In the genomic region with DNA sequence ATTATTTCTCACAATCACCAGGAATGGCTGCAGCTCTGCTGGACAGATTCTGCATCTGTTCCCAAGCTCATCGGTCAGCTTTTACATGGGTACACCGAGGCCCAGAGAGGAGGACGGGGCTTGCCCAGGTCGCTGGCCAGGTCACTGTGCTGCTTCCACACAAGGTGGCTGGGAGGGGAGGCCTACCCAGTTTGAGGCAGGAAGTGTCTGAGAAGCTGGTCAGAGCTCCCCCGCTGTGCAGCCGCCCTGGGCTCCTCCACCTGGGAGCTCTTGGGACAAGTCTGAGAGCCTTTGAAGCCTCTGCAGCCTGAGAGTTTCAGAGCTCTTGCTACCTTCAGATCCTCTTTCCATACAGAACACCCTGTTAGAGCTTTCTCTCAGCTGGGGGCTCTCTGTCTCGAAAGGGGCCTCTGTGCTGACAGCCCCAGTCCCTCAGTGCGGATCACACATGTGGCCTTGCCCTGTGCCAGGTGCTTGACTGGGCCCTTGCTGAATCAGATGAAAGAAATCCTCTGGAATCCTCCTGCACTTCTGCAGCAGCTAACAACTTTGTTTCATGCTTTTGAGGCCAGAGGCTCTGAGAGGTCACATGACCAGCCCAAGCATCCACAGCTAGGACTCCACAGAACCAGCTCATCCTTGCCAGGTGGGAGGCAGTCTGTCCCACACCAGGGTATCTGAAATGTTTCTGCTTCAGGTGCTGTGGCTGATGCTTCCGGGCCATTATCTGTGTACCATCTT, we compare ENCODE assay signal across 11 cellular contexts.
DNase-seq lines count a peak whose midpoint lies in the region; ATAC-seq and TF ChIP-seq lines count a peak whose summit lies in the region.
"Had no signal": no experiment of that assay in that cellular context is flagged by ENCODE, and none has a peak within 500 bp of the region (broad histone marks: within the 10 kb centered on the region; RNA-seq: fewer than 3 reads in every experiment).

No MANE protein-coding gene starts in this region.

- DNase-seq in activated T-helper 2 cell treated with anti-CD3 and anti-CD28 coated beads, Interferon-gamma antibody, Interleukin-2, Interleukin-4, amounts not matched to agents 10 μg/mL and 5 μg/mL and 100 μg/mL, durations not matched to agents 14 hours and 24 hours and 36 hours (ENCODE audit: low spot score) = peak; percentile 49
- DNase-seq in erythroblast (lab: John Stamatoyannopoulos, UW) = no peak
- DNase-seq in glutamatergic neuron = no peak
- DNase-seq in NCI-H1092 treated with DMSO at 0.1 percent for 48 hours (lab: John Stamatoyannopoulos, UW) = no peak

- peak overlapping the region; percentile 11 to 83 (median 70); a peak in 20 of 22 replicates for H3K4me2 ChIP-seq in BLaER1 treated with 17β-estradiol and CSF1 and Interleukin-3, amounts not matched to agents 10 nM and 100 nM

- no peak overlapping the region for H3K4me3 Mint-ChIP-seq in IgD-negative memory B cell
- peak overlapping the region; percentile 5 for H3K4me3 Mint-ChIP-seq in activated T-helper 2 cell treated with anti-CD3 and anti-CD28 coated beads, Interferon-gamma antibody, Interleukin-2, Interleukin-4, amounts not matched to agents 10 μg/mL and 5 μg/mL and 100 μg/mL, durations not matched to agents 14 hours and 24 hours and 36 hours (ENCODE audit: low read depth)
- H3K4me3 Mint-ChIP-seq in glutamatergic neuron (ENCODE audit: unreplicated experiment) = no peak overlapping the region

- intact Hi-C loops in activated T-helper 2 cell treated with anti-CD3 and anti-CD28 coated beads, Interferon-gamma antibody, Interleukin-2, Interleukin-4, amounts not matched to agents 10 μg/mL and 5 μg/mL and 100 μg/mL, durations not matched to agents 14 hours and 24 hours and 36 hours (cut with micrococcal nuclease) = no loop called here

- no peaks in the 10 kb centered on the region for H3K27me3 ChIP-seq in BLaER1 treated with 17β-estradiol and CSF1 and Interleukin-3, amounts not matched to agents 10 nM and 100 nM
- H3K27me3 ChIP-seq in muscle layer of colon (ENCODE audit: control insufficient read depth in 1 of 2, insufficient read depth in 2 of 2, low read length in 2 of 2) = no peaks in the 10 kb centered on the region
- H3K27me3 ChIP-seq: pancreas had no signal

- TF ChIP-seq CTCF in glutamatergic neuron (IDR thresholded peaks at IDR 0.05; ENCODE audit: partially characterized antibody, unreplicated experiment) = no peak

- TF ChIP-seq POLR2A in erythroblast (IDR thresholded peaks at IDR 0.05; ENCODE audit: low read length) = no peak

- H3K27ac ChIP-seq in BLaER1 treated with 17β-estradiol and CSF1 and Interleukin-3, amounts not matched to agents 10 nM and 100 nM = peak overlapping the region in 3 of 11 experiments; percentile 6 to 37 (median 22); a peak in 2 of 22 replicates
- H3K27ac ChIP-seq in muscle layer of colon (ENCODE audit: low read depth, low read length) = peak overlapping the region; percentile 77
- H3K27ac ChIP-seq: pancreas, SK-N-MC had no signal

- peaks cover 32 to 64% (median 50%) of the 10 kb centered on the region in 10 experiments for H3K4me1 ChIP-seq in BLaER1 treated with 17β-estradiol and CSF1 and Interleukin-3, amounts not matched to agents 10 nM and 100 nM
- H3K4me1 ChIP-seq in muscle layer of colon (ENCODE audit: insufficient read depth, low read length) = peaks cover 65% of the 10 kb centered on the region
- H3K4me1 ChIP-seq: pancreas had no signal

- H3K9me3 Mint-ChIP-seq in IgD-negative memory B cell (no peaks in the 10 kb centered on the region), glutamatergic neuron (ENCODE audit: unreplicated experiment) (peaks cover 3% of the 10 kb centered on the region)
- H3K9me3 Mint-ChIP-seq in activated T-helper 2 cell treated with anti-CD3 and anti-CD28 coated beads, Interferon-gamma antibody, Interleukin-2, Interleukin-4, amounts not matched to agents 10 μg/mL and 5 μg/mL and 100 μg/mL, durations not matched to agents 14 hours and 24 hours and 36 hours = no peaks in the 10 kb centered on the region

- no peaks in the 10 kb centered on the region for H3K9me3 ChIP-seq in BLaER1 treated with 17β-estradiol and CSF1 and Interleukin-3, amounts not matched to agents 10 nM and 100 nM (replicated peaks in 1 of 11)
- H3K9me3 ChIP-seq in muscle layer of colon (ENCODE audit: low read length) = no peaks in the 10 kb centered on the region
- H3K9me3 ChIP-seq: pancreas had no signal

- H3K27ac Mint-ChIP-seq in IgD-negative memory B cell (peak overlapping the region; percentile 32 to 78 (median 35)), glutamatergic neuron (ENCODE audit: unreplicated experiment) (no peak overlapping the region)
- H3K27ac Mint-ChIP-seq in activated T-helper 2 cell treated with anti-CD3 and anti-CD28 coated beads, Interferon-gamma antibody, Interleukin-2, Interleukin-4, amounts not matched to agents 10 μg/mL and 5 μg/mL and 100 μg/mL, durations not matched to agents 14 hours and 24 hours and 36 hours = peak overlapping the region; percentile 89

- H3K4me1 Mint-ChIP-seq in IgD-negative memory B cell (peaks cover 5 to 6% (median 5%) of the 10 kb centered on the region in 3 donors), glutamatergic neuron (ENCODE audit: low read depth, unreplicated experiment) (peaks cover 18% of the 10 kb centered on the region)
- H3K4me1 Mint-ChIP-seq in activated T-helper 2 cell treated with anti-CD3 and anti-CD28 coated beads, Interferon-gamma antibody, Interleukin-2, Interleukin-4, amounts not matched to agents 10 μg/mL and 5 μg/mL and 100 μg/mL, durations not matched to agents 14 hours and 24 hours and 36 hours (ENCODE audit: low read depth) = peaks cover 82% of the 10 kb centered on the region

- H3K36me3 Mint-ChIP-seq in IgD-negative memory B cell (peaks cover 1% of the 10 kb centered on the region), glutamatergic neuron (ENCODE audit: unreplicated experiment) (no peaks in the 10 kb centered on the region)
- H3K36me3 Mint-ChIP-seq in activated T-helper 2 cell treated with anti-CD3 and anti-CD28 coated beads, Interferon-gamma antibody, Interleukin-2, Interleukin-4, amounts not matched to agents 10 μg/mL and 5 μg/mL and 100 μg/mL, durations not matched to agents 14 hours and 24 hours and 36 hours (ENCODE audit: low read depth) = peaks cover 41% of the 10 kb centered on the region

- H3K4me3 ChIP-seq in BLaER1 treated with 17β-estradiol and CSF1 and Interleukin-3, amounts not matched to agents 10 nM and 100 nM = no peak overlapping the region
- no peak overlapping the region for H3K4me3 ChIP-seq in muscle layer of colon (ENCODE audit: low read depth in 1 of 2, low read length in 2 of 2)
- H3K4me3 ChIP-seq: pancreas, SK-N-MC had no signal

- H3K36me3 ChIP-seq in BLaER1 treated with 17β-estradiol and CSF1 and Interleukin-3, amounts not matched to agents 10 nM and 100 nM = peaks cover 3 to 72% (median 27%) of the 10 kb centered on the region in 11 experiments; a peak in 16 of 22 replicates
- H3K36me3 ChIP-seq in muscle layer of colon (ENCODE audit: insufficient read depth, low read length) = no peaks in the 10 kb centered on the region
- H3K36me3 ChIP-seq: pancreas had no signal

- H4K20me1 ChIP-seq in BLaER1 treated with 17β-estradiol and CSF1 and Interleukin-3, amounts not matched to agents 10 nM and 100 nM = peaks cover 0 to 31% (median 7%) of the 10 kb centered on the region in 11 experiments; a peak in 10 of 22 replicates

- ATAC-seq in GM21447 (IDR thresholded peaks at IDR 0.05; ENCODE audit: unreplicated experiment) = no peak
- ATAC-seq: left lobe of liver, pancreas had no signal

- H3K27me3 Mint-ChIP-seq in IgD-negative memory B cell (no peaks in the 10 kb centered on the region), glutamatergic neuron (ENCODE audit: unreplicated experiment) (peaks cover 10% of the 10 kb centered on the region)
- H3K27me3 Mint-ChIP-seq in activated T-helper 2 cell treated with anti-CD3 and anti-CD28 coated beads, Interferon-gamma antibody, Interleukin-2, Interleukin-4, amounts not matched to agents 10 μg/mL and 5 μg/mL and 100 μg/mL, durations not matched to agents 14 hours and 24 hours and 36 hours (ENCODE audit: low read depth) = no peaks in the 10 kb centered on the region

- peak overlapping the region in 2 of 11 experiments; percentile 20 to 39; a peak in 2 of 22 replicates for H3K9ac ChIP-seq in BLaER1 treated with 17β-estradiol and CSF1 and Interleukin-3, amounts not matched to agents 10 nM and 100 nM
- no peak overlapping the region for H3K9ac ChIP-seq in muscle layer of colon (ENCODE audit: low read length)
